Comparison of ENCODE assay signal across 32 cellular contexts in the genomic region with DNA sequence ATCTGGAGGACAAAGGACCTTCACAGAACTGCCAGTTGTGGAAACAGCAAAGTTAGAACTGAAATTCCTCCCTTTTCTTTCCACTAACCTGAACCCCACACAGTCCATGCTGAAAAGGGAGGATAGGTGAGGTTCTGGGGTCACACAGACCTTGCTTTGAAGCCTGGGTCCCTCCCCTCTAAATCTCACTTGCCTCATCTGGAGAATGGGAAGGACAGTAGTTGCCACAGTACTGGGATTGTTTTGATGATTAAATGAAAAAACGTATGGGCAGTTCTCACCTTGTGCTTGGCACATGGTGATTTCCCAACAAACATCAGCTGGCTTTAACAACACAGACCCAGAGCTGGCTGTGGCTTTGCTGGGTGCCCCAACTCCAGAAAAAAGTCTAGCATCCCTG.
"Had no signal": no experiment of that assay in that cellular context is flagged by ENCODE, and none has a peak within 500 bp of the region (broad histone marks: within the 10 kb centered on the region; RNA-seq: fewer than 3 reads in every experiment).

No MANE protein-coding gene starts in this region.

- H3K36me3 ChIP-seq: MG63 had no signal

- H3K4me2 ChIP-seq: KMS-11 had no signal

- H3K9me3 ChIP-seq: MG63 had no signal

- H3K27me3 ChIP-seq: MG63 had no signal

- H3K27ac ChIP-seq: KMS-11 had no signal

- DNase-seq: Karpas-422, Kasumi-1, MG63, MM.1S, MV-4-11, NCI-H1048, NCI-H1092, NCI-H1092 treated with DMSO at 0.1 percent for 48 hours, NCI-H1105, NCI-H1417 treated with DMSO at 0.1 percent for 48 hours, NCI-H1436, NCI-H1436 treated with DMSO at 0.1 percent for 48 hours, NCI-H146, NCI-H1694, NCI-H1694 treated with DMSO at 0.1 percent for 48 hours, NCI-H187, NCI-H187 treated with DMSO at 0.1 percent for 48 hours, NCI-H1930, NCI-H2029, NCI-H2029 treated with DMSO at 0.1 percent for 48 hours, NCI-H2081, NCI-H2081 treated with DMSO at 0.1 percent for 48 hours, NCI-H2107, NCI-H2171, NCI-H2171 treated with DMSO at 0.1 percent for 48 hours, NCI-H2227 treated with DMSO at 0.1 percent for 48 hours, NCI-H226, NCI-H345, NCI-H446, NCI-H446 treated with DMSO at 0.1 percent for 48 hours, NCI-H510A had no signal

- H3K4me3 ChIP-seq: MG63 had no signal

- H3K9ac ChIP-seq: KMS-11 had no signal
